Comparison of ENCODE assay signal across 13 cellular contexts in genomic region chr10:110456046-110456445, GRCh38. TPM values are rescaled to one million over a fixed set of nuclear protein-coding genes. Genes with fewer than 3 reads are reported as not detected.
DNase-seq lines count a peak whose midpoint lies in the region; ATAC-seq, FAIRE-seq and TF ChIP-seq lines count a peak whose summit lies in the region.
"Had no signal": no experiment of that assay in that cellular context is flagged by ENCODE, and none has a peak within 500 bp of the region (broad histone marks: within the 10 kb centered on the region; RNA-seq: fewer than 3 reads in every experiment).

No MANE protein-coding gene starts in this region.

- H3K27me3 ChIP-seq in effector memory CD4-positive, alpha-beta T cell (replicated peaks; ENCODE audit: control insufficient read depth, insufficient read depth, low read length, poor library complexity, severe bottlenecking) = no peaks in the 10 kb centered on the region

- H3K9me3 ChIP-seq in effector memory CD4-positive, alpha-beta T cell (ENCODE audit: control insufficient read depth, low read length) = no peaks in the 10 kb centered on the region

- peaks cover 26% of the 10 kb centered on the region for H3K4me1 ChIP-seq in effector memory CD4-positive, alpha-beta T cell (ENCODE audit: control insufficient read depth, insufficient read depth, low read length, poor library complexity, severe bottlenecking)

- ATAC-seq in sciatic nerve = no peak
- ATAC-seq: T-helper 17 cell had no signal

- no peak for TF ChIP-seq CTCF in coronary artery (IDR thresholded peaks at IDR 0.05)

- no peak overlapping the region for H3K27ac ChIP-seq in coronary artery
- no peak overlapping the region for H3K27ac ChIP-seq in effector memory CD4-positive, alpha-beta T cell (ENCODE audit: insufficient read depth, low read length, poor library complexity, severe bottlenecking)

- DNase-seq in GM19239 (ENCODE audit: insufficient read length, low spot score) (no peak), NCI-H226 (peak; percentile 27), coronary artery (ENCODE audit: low spot score) (peak; percentile 36), sciatic nerve (ENCODE audit: low spot score) (peak; percentile 53), CD1c-positive myeloid dendritic cell (ENCODE audit: extremely low spot score) (no peak), SIG-M5 treated with dmso at 0.1 percent for 504 hours (lab: John Stamatoyannopoulos, UW; ENCODE audit: unreplicated experiment) (no peak)
- no peak for DNase-seq in effector memory CD4-positive, alpha-beta T cell
- DNase-seq: amniotic stem cell; effector CD8-positive, alpha-beta T cell; Karpas-422; NCI-H82; retina; T-helper 17 cell had no signal

- intact Hi-C loops in sciatic nerve (cut with DNase I) = no loop called here

- no peaks in the 10 kb centered on the region for H3K36me3 ChIP-seq in effector memory CD4-positive, alpha-beta T cell (ENCODE audit: control insufficient read depth, insufficient read depth, low read length)

- H3K4me3 ChIP-seq in coronary artery = no peak overlapping the region
- no peak overlapping the region for H3K4me3 ChIP-seq in effector memory CD4-positive, alpha-beta T cell (ENCODE audit: insufficient read depth, low read depth, low read length, poor library complexity, severe bottlenecking)

- FAIRE-seq in GM19239 (lab: Jason Lieb, UNC) = peak; percentile 48

RNA-seq across cellular contexts. Expression of gene DUSP5, which starts 41.7 kb away (rescaled TPM):
- 53.5 TPM for total RNA-seq in sciatic nerve

Comparison
In these comparisons a context has a peak if more than half of its experiments do, and no peak if none do; other contexts are left out.
1. DNase-seq: peak in NCI-H226 (single experiment), coronary artery (single experiment) and sciatic nerve (single experiment); none in GM19239 (single experiment), CD1c-positive myeloid dendritic cell (single experiment), SIG-M5 treated with dmso at 0.1 percent for 504 hours (single experiment) and effector memory CD4-positive, alpha-beta T cell (0 of 3).